8 cellular contexts compared by ENCODE assay signal in the genomic region with DNA sequence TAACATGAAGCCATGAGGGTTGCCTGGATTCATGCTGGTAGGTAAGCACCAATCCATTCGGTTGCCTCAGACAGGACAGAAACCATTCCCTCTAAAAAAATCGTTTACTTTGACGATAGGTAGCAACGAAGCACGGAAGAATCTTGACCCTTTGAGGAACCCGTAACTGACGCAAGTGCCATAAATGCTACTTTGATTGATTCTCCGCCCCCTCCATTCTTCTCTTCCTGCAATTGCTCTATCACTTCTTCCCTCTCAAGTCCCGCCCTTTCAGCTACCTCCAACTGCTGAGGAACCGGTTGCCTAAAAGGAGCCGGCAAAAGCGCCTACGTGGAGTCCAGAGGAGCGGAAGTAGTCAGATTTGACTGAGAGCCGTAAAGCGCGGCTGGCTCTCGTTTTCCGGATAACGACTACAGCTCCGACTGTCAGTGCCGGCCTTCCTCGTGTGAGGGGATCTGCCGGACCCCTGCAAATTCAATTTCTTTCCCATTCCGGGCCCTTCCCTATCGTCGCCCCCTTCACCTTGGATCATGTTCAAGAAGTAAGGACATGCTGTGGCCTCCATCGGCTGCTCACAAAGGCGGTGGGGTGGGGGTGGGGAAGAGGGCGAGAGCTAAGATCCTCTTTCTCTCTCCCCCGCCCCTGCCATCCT. TPM values are rescaled to one million over a fixed set of nuclear protein-coding genes. Genes with fewer than 3 reads are reported as not detected.
DNase-seq lines count a peak whose midpoint lies in the region; ATAC-seq and TF ChIP-seq lines count a peak whose summit lies in the region.

TSS of gene MCTS1 (plus strand) at position 395 of the 652 bp plus-strand sequence. CDS start at position 531, 136 bp downstream.

- no peaks in the 10 kb centered on the region for H3K9me2 ChIP-seq in GM23338 (ENCODE audit: insufficient read depth)

- TF ChIP-seq POLR2A in Raji (IDR thresholded peaks at IDR 0.05; ENCODE audit: insufficient read depth, low read depth, low read length), result peak; percentile 51

- no peaks in the 10 kb centered on the region for H3K36me3 ChIP-seq in GM23338 (ENCODE audit: insufficient read depth)

- peak within 1 kb of the TSS; percentile 79 for H3K4me3 ChIP-seq in GM23338
- peak within 1 kb of the TSS; percentile 84 for H3K4me3 ChIP-seq in LNCaP clone FGC (ENCODE audit: low read depth, low read length)
- peak within 1 kb of the TSS; percentile 74 for H3K4me3 ChIP-seq in fibroblast of the aortic adventitia (ENCODE audit: low read depth, low read length)

- H3K27me3 Mint-ChIP-seq in GM23338 (ENCODE audit: insufficient read depth, low read depth, poor library complexity) (no peaks in the 10 kb centered on the region), nephron (ENCODE audit: low read depth) (no peaks in the 10 kb centered on the region)
- H3K27me3 Mint-ChIP-seq in stimulated activated naive CD8-positive, alpha-beta T cell treated with anti-CD3 and anti-CD28 coated beads, Interleukin-15, Interleukin-2, amounts not matched to agents 100 ng/mL and 50 ng/mL, for 24 hours, result no peaks in the 10 kb centered on the region

- DNase-seq in EH (ENCODE audit: low read depth) (peak; percentile 97), GM23338 (ENCODE audit: low spot score) (peak; percentile 92), LNCaP clone FGC (ENCODE audit: low read depth) (peak; percentile 95), fibroblast of the aortic adventitia (ENCODE audit: low read depth) (peak; percentile 96)
- peak; percentile 62 for DNase-seq in activated T-helper 9 cell treated with anti-CD3 and anti-CD28 coated beads, Interleukin-2, amount 50 U/mL, for 16 hours (ENCODE audit: low read depth)

- no peak within 1 kb of the TSS for H2AFZ ChIP-seq in GM23338

- peaks cover 19% of the 10 kb centered on the region for H3K79me2 ChIP-seq in GM23338 (replicated peaks; ENCODE audit: insufficient read depth)

- H3K4me2 ChIP-seq in GM23338, result peak within 1 kb of the TSS; percentile 89

- H4K20me1 ChIP-seq in GM23338 (replicated peaks; ENCODE audit: insufficient read depth), result no peaks in the 10 kb centered on the region

- no peaks in the 10 kb centered on the region for H3K36me3 Mint-ChIP-seq in GM23338 (ENCODE audit: low read depth)
- H3K36me3 Mint-ChIP-seq in nephron (ENCODE audit: low read depth), result peaks cover 4% of the 10 kb centered on the region
- peaks cover 13% of the 10 kb centered on the region for H3K36me3 Mint-ChIP-seq in stimulated activated naive CD8-positive, alpha-beta T cell treated with anti-CD3 and anti-CD28 coated beads, Interleukin-15, Interleukin-2, amounts not matched to agents 100 ng/mL and 50 ng/mL, for 24 hours (ENCODE audit: low read depth)

- H3K4me3 Mint-ChIP-seq in GM23338 (peak within 1 kb of the TSS; percentile 93), nephron (peak within 1 kb of the TSS; percentile 95 to 97 (median 96))
- peak within 1 kb of the TSS; percentile 95 for H3K4me3 Mint-ChIP-seq in stimulated activated naive CD8-positive, alpha-beta T cell treated with anti-CD3 and anti-CD28 coated beads, Interleukin-15, Interleukin-2, amounts not matched to agents 100 ng/mL and 50 ng/mL, for 24 hours

- no peaks in the 10 kb centered on the region for H3F3A ChIP-seq in GM23338 (replicated peaks; ENCODE audit: low read depth)

- no peaks in the 10 kb centered on the region for H3K27me3 ChIP-seq in GM23338 (ENCODE audit: insufficient read depth)

- peaks cover 5% of the 10 kb centered on the region; the same call in 1 of the 3 replicates for H3K4me1 Mint-ChIP-seq in GM23338
- peaks cover 7% of the 10 kb centered on the region for H3K4me1 Mint-ChIP-seq in nephron
- H3K4me1 Mint-ChIP-seq in stimulated activated naive CD8-positive, alpha-beta T cell treated with anti-CD3 and anti-CD28 coated beads, Interleukin-15, Interleukin-2, amounts not matched to agents 100 ng/mL and 50 ng/mL, for 24 hours (ENCODE audit: low read depth), result peaks cover 13% of the 10 kb centered on the region

- no peaks in the 10 kb centered on the region; the same call in 1 of the 2 replicates for H3K4me1 ChIP-seq in GM23338 (ENCODE audit: insufficient read depth)

- H3K27ac Mint-ChIP-seq in GM23338 (peak within 1 kb of the TSS; percentile 98), nephron (peak within 1 kb of the TSS; percentile 94 to 99 (median 98))
- peak within 1 kb of the TSS; percentile 96 for H3K27ac Mint-ChIP-seq in stimulated activated naive CD8-positive, alpha-beta T cell treated with anti-CD3 and anti-CD28 coated beads, Interleukin-15, Interleukin-2, amounts not matched to agents 100 ng/mL and 50 ng/mL, for 24 hours

- H3K27ac ChIP-seq in GM23338 (ENCODE audit: low read depth), result peak within 1 kb of the TSS; percentile 77

- peak; percentile 98 for ATAC-seq in GM23338

- H3K9me3 Mint-ChIP-seq in GM23338, result no peaks in the 10 kb centered on the region
- peaks cover 3% of the 10 kb centered on the region for H3K9me3 Mint-ChIP-seq in nephron
- H3K9me3 Mint-ChIP-seq in stimulated activated naive CD8-positive, alpha-beta T cell treated with anti-CD3 and anti-CD28 coated beads, Interleukin-15, Interleukin-2, amounts not matched to agents 100 ng/mL and 50 ng/mL, for 24 hours, result no peaks in the 10 kb centered on the region

- no peak for TF ChIP-seq CTCF in GM23338 (conservative IDR thresholded peaks at IDR 0.05; ENCODE audit: low read depth in 2 of 2)
- TF ChIP-seq CTCF in LNCaP clone FGC (IDR thresholded peaks at IDR 0.05; ENCODE audit: control insufficient read depth, extremely low read depth, insufficient read depth), result no peak
- TF ChIP-seq CTCF in fibroblast of the aortic adventitia (IDR thresholded peaks at IDR 0.05; ENCODE audit: insufficient read depth, low read length), result no peak
- TF ChIP-seq CTCF in nephron (IDR thresholded peaks at IDR 0.05; ENCODE audit: unreplicated experiment in 3 of 3), result no peak

TF ChIP-seq in GM23338, 12 proteins besides CTCF, POLR2A, EP300 and RAD21:
- TF ChIP-seq NANOG (IDR thresholded peaks at IDR 0.05; ENCODE audit: borderline replicate concordance) (no peak), CREB1 (CRISPR knock-in tag; IDR thresholded peaks at IDR 0.05; ENCODE audit: low read depth) (0 out of 2 replicates have a peak, but pooled peaks have one; percentile 48), JUNB (IDR thresholded peaks at IDR 0.05; ENCODE audit: unreplicated experiment) (no peak), POLR2AphosphoS5 (IDR thresholded peaks at IDR 0.05; ENCODE audit: low read depth) (peak; percentile 18; the same call in 1 of the 2 replicates), STAT1 (IDR thresholded peaks at IDR 0.05; ENCODE audit: unreplicated experiment) (no peak), REST (IDR thresholded peaks at IDR 0.05; ENCODE audit: unreplicated experiment) (no peak), ZNF114 (CRISPR knock-in tag; IDR thresholded peaks at IDR 0.05) (no peak), ZNF331 (CRISPR knock-in tag; IDR thresholded peaks at IDR 0.05; ENCODE audit: low read depth) (no peak), EZH2 (IDR thresholded peaks at IDR 0.05; ENCODE audit: low read depth, unreplicated experiment) (no peak)
- TF ChIP-seq, protein P1, sequence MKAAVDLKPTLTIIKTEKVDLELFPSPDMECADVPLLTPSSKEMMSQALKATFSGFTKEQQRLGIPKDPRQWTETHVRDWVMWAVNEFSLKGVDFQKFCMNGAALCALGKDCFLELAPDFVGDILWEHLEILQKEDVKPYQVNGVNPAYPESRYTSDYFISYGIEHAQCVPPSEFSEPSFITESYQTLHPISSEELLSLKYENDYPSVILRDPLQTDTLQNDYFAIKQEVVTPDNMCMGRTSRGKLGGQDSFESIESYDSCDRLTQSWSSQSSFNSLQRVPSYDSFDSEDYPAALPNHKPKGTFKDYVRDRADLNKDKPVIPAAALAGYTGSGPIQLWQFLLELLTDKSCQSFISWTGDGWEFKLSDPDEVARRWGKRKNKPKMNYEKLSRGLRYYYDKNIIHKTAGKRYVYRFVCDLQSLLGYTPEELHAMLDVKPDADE (IDR thresholded peaks at IDR 0.05), result no peak

RNA-seq across cellular contexts. Expression of gene MCTS1, which starts in this region (rescaled TPM):
- 33.0 and 34.4 TPM in 2 replicates for total RNA-seq in GM23338 (2014; rRNA removed; shearing (Covaris generic))
- polyA plus RNA-seq in GM23338 (2016; fragmentation: Nextera tagmentation; extraction: Ambion mirVana), result 55.9 and 58.2 TPM in 2 replicates
- 20.6 and 52.1 TPM in 2 replicates for total RNA-seq in fibroblast of the aortic adventitia (ENCODE audit: low replicate concordance)

Comparison
In these comparisons a context has a peak if more than half of its experiments do, and no peak if none do; other contexts are left out.
1. Peak in every context shown above with its lines: DNase-seq, ATAC-seq, H3K4me3 ChIP-seq and H3K27ac ChIP-seq.